In genomic region chr3:188036375-188036985, GRCh38 we compare ENCODE assay signal across 15 cellular contexts.
A peak's percentile ranks its signal among the peaks of the same experiment; 100 is the strongest.
DNase-seq lines count a peak whose midpoint lies in the region; ATAC-seq, FAIRE-seq and TF ChIP-seq lines count a peak whose summit lies in the region.
"Had no signal": no experiment of that assay in that cellular context is flagged by ENCODE, and none has a peak within 500 bp of the region (broad histone marks: within the 10 kb centered on the region; RNA-seq: fewer than 3 reads in every experiment).

No MANE protein-coding gene starts in this region.

- CTCF ChIA-PET in CD8-positive, alpha-beta memory T cell (lab: Charles Lee), result no interaction called here

- peaks cover 0 to 2% of the 10 kb centered on the region in 2 donors for H3K27me3 Mint-ChIP-seq in CD8-positive, alpha-beta memory T cell
- H3K27me3 Mint-ChIP-seq: activated naive CD4-positive, alpha-beta T cell treated with anti-CD3 and anti-CD28 coated beads, Interleukin-2, amount 50 U/mL, for 24 hours had no signal

- H3K4me3 Mint-ChIP-seq in CD8-positive, alpha-beta memory T cell, result no peak overlapping the region
- H3K4me3 Mint-ChIP-seq: activated naive CD4-positive, alpha-beta T cell treated with anti-CD3 and anti-CD28 coated beads, Interleukin-2, amount 50 U/mL, for 24 hours; endodermal cell had no signal

- peaks cover 0 to 6% (median 0%) of the 10 kb centered on the region in 3 donors for H3K36me3 Mint-ChIP-seq in CD8-positive, alpha-beta memory T cell

- ATAC-seq in pancreas (peak; percentile 90 to 94 (median 90)), HG02642 (IDR thresholded peaks at IDR 0.05; ENCODE audit: poor library complexity, unreplicated experiment) (no peak), GM21367 (IDR thresholded peaks at IDR 0.05; ENCODE audit: unreplicated experiment) (no peak)

- DNase-seq in DMS53 treated with DMSO at 0.1 percent for 48 hours (lab: John Stamatoyannopoulos, UW; ENCODE audit: unreplicated experiment) (peak; percentile 34), MV-4-11 (lab: John Stamatoyannopoulos, UW) (peak; percentile 21), esophagus squamous epithelium (lab: John Stamatoyannopoulos, UW) (no peak), pancreas (peak in 4 of 6 donors; percentile 53 to 80 (median 72))
- DNase-seq in CD8-positive, alpha-beta memory T cell, result no peak
- no peak for DNase-seq in activated CD4-positive, alpha-beta T cell treated with anti-CD3 and anti-CD28 coated beads, Interleukin-2, amount 50 U/mL, for 1 hour
- DNase-seq: NCI-H1417 treated with DMSO at 0.1 percent for 48 hours had no signal

- TF ChIP-seq CTCF in esophagus squamous epithelium (IDR thresholded peaks at IDR 0.05), result no peak
- no peak for TF ChIP-seq CTCF in pancreas (IDR thresholded peaks at IDR 0.05)

- no peaks in the 10 kb centered on the region for H3K27me3 ChIP-seq in esophagus squamous epithelium
- no peaks in the 10 kb centered on the region for H3K27me3 ChIP-seq in pancreas
- H3K27me3 ChIP-seq in CD8-positive, alpha-beta memory T cell (ENCODE audit: insufficient read depth, low read length, poor library complexity, severe bottlenecking), result no peaks in the 10 kb centered on the region
- H3K27me3 ChIP-seq: BLaER1, cardiac muscle cell had no signal

- H3K4me1 ChIP-seq in esophagus squamous epithelium (peaks cover 8 to 36% (median 13%) of the 10 kb centered on the region in 3 donors), pancreas (peaks cover 0 to 18% (median 10%) of the 10 kb centered on the region in 3 donors)
- no peaks in the 10 kb centered on the region for H3K4me1 ChIP-seq in CD8-positive, alpha-beta memory T cell (ENCODE audit: insufficient read depth, low read length)

- no peaks in the 10 kb centered on the region for H3K36me3 ChIP-seq in esophagus squamous epithelium
- H3K36me3 ChIP-seq in pancreas, result no peaks in the 10 kb centered on the region
- H3K36me3 ChIP-seq in CD8-positive, alpha-beta memory T cell (ENCODE audit: insufficient read depth, low read length), result no peaks in the 10 kb centered on the region
- H3K36me3 ChIP-seq: BLaER1, cardiac muscle cell, WERI-Rb-1 had no signal

- intact Hi-C loops in esophagus squamous epithelium (cut with DNase I) (no loop called here), pancreas (cut with DNase I) (loop anchor here in 1 of 3 donors (10.0 kb wide), 1 partner anchor 908 kb away; no protein-coding TSS in a partner anchor)

- peaks cover 6 to 13% (median 8%) of the 10 kb centered on the region in 3 donors for H3K4me1 Mint-ChIP-seq in CD8-positive, alpha-beta memory T cell

- no peaks in the 10 kb centered on the region for H3K9me3 ChIP-seq in esophagus squamous epithelium
- H3K9me3 ChIP-seq in pancreas, result no peaks in the 10 kb centered on the region
- no peaks in the 10 kb centered on the region for H3K9me3 ChIP-seq in CD8-positive, alpha-beta memory T cell (ENCODE audit: low read length)

- no peak for FAIRE-seq in pancreas (lab: Jason Lieb, UNC)
- FAIRE-seq: GM12891 had no signal

- H3K9me3 Mint-ChIP-seq in CD8-positive, alpha-beta memory T cell, result no peaks in the 10 kb centered on the region
- H3K9me3 Mint-ChIP-seq: activated naive CD4-positive, alpha-beta T cell treated with anti-CD3 and anti-CD28 coated beads, Interleukin-2, amount 50 U/mL, for 24 hours; endodermal cell had no signal

- no peak for TF ChIP-seq POLR2A in esophagus squamous epithelium (IDR thresholded peaks at IDR 0.05)

- WGBS in esophagus squamous epithelium, 2 donors, result 23 to 41% methylated on average over 3 of the region's 3 CpGs
- 7 to 9% methylated on average over 3 of the region's 3 CpGs for WGBS in pancreas, 2 donors

- H3K27ac ChIP-seq in esophagus squamous epithelium (peak overlapping the region; percentile 22 to 75 (median 54)), pancreas (peak overlapping the region in 3 of 4 donors; percentile 44 to 66 (median 51))
- no peak overlapping the region for H3K27ac ChIP-seq in CD8-positive, alpha-beta memory T cell (ENCODE audit: low read depth, low read length)
- H3K27ac ChIP-seq: BLaER1, cardiac muscle cell, WERI-Rb-1 had no signal

- H3K4me3 ChIP-seq in esophagus squamous epithelium, result no peak overlapping the region
- H3K4me3 ChIP-seq in pancreas, result no peak overlapping the region
- H3K4me3 ChIP-seq in CD8-positive, alpha-beta memory T cell (ENCODE audit: low read length), result no peak overlapping the region
- H3K4me3 ChIP-seq: BLaER1, cardiac muscle cell had no signal

- POLR2A ChIA-PET in CD8-positive, alpha-beta memory T cell (lab: Charles Lee), result no interaction called here

- no peak overlapping the region for H3K27ac Mint-ChIP-seq in CD8-positive, alpha-beta memory T cell
- H3K27ac Mint-ChIP-seq: activated naive CD4-positive, alpha-beta T cell treated with anti-CD3 and anti-CD28 coated beads, Interleukin-2, amount 50 U/mL, for 24 hours; endodermal cell had no signal

Comparison
In these comparisons a context has a peak if more than half of its experiments do, and no peak if none do; other contexts are left out.
1. DNase-seq: peak in DMS53 treated with DMSO at 0.1 percent for 48 hours (single experiment), MV-4-11 (single experiment) and pancreas (4 of 6); none in esophagus squamous epithelium (single experiment), CD8-positive, alpha-beta memory T cell (0 of 5) and activated CD4-positive, alpha-beta T cell treated with anti-CD3 and anti-CD28 coated beads, Interleukin-2, amount 50 U/mL, for 1 hour (single experiment).
2. ATAC-seq: peak in pancreas (4 of 4); none in HG02642 (single experiment) and GM21367 (single experiment).